In the genomic region with DNA sequence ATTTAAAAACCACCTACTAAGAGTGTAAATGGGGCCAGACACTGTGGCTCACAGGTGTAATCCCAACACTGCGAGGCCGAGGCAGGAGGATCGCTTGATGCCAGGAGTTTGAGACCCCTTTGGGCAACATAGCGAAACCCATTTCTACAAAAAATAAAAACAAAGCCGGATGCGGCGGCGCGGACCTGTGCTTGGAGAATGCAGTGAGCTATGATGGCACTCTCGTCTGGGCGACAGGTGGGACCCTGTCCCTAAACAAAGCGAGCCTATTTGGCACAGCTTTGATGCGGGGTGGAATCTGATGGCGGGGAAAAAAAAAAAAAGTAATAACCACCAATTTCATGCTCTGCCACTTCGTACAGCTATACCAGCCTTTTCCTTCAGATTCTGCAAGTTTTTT, we compare ENCODE assay signal across 8 cellular contexts. TPM values are rescaled to one million over a fixed set of nuclear protein-coding genes. Genes with fewer than 3 reads are reported as not detected.
DNase-seq lines count a peak whose midpoint lies in the region; ATAC-seq and TF ChIP-seq lines count a peak whose summit lies in the region.

No MANE protein-coding gene starts in this region.

- no peak overlapping the region for H2AFZ ChIP-seq in parathyroid adenoma

- H3K27me3 ChIP-seq in GM06990 (replicated peaks; ENCODE audit: control insufficient read depth, insufficient read depth, low read length) = no peaks in the 10 kb centered on the region
- H3K27me3 ChIP-seq in parathyroid adenoma (ENCODE audit: control insufficient read depth, insufficient read depth, low read length) = no peaks in the 10 kb centered on the region

- no peak overlapping the region for H3K9ac ChIP-seq in parathyroid adenoma

- peaks cover 2% of the 10 kb centered on the region for H3K4me1 ChIP-seq in parathyroid adenoma

- DNase-seq in GM06990 (ENCODE audit: extremely low read depth, insufficient read length) (no peak), T-helper 17 cell (no peak), epithelial cell of esophagus (ENCODE audit: low read depth) (no peak), GM13976 (ENCODE audit: low spot score) (no peak), GOT3 (lab: John Stamatoyannopoulos, UW) (no peak)

- in situ Hi-C loops in GM13976 (cut with MboI; ENCODE audit: low sequenced_read_pairs, unreplicated experiment) = no loop called here

- H3K36me3 ChIP-seq in GM06990 (ENCODE audit: control insufficient read depth, insufficient read depth, low read length) = peaks cover 6% of the 10 kb centered on the region
- no peaks in the 10 kb centered on the region for H3K36me3 ChIP-seq in parathyroid adenoma (ENCODE audit: control insufficient read depth, insufficient read depth, low read length)

- H3K9me3 ChIP-seq in T-helper 17 cell (ENCODE audit: control insufficient read depth, low read length, poor library complexity, severe bottlenecking) (no peaks in the 10 kb centered on the region), parathyroid adenoma (ENCODE audit: control insufficient read depth, low read length) (no peaks in the 10 kb centered on the region)

- peak overlapping the region; percentile 98 for H3K4me3 Mint-ChIP-seq in T-helper 17 cell

- no peak for TF ChIP-seq CTCF in GM06990 (IDR thresholded peaks at IDR 0.05; ENCODE audit: insufficient read depth, low read length, poor library complexity, severe bottlenecking)
- TF ChIP-seq CTCF in epithelial cell of esophagus (IDR thresholded peaks at IDR 0.05; ENCODE audit: insufficient read depth, low read depth, low read length, missing control alignments) = no peak
- TF ChIP-seq CTCF in parathyroid adenoma (IDR thresholded peaks at IDR 0.05) = no peak
- no peak for TF ChIP-seq CTCF in GM13976 (IDR thresholded peaks at IDR 0.05; ENCODE audit: borderline replicate concordance, control extremely low read depth, extremely low read depth, insufficient read depth, missing control alignments)

- H3K4me3 ChIP-seq in GM06990 (replicated peaks; ENCODE audit: low read depth, low read length) = peak overlapping the region; percentile 99
- peak overlapping the region; percentile 80 for H3K4me3 ChIP-seq in epithelial cell of esophagus (ENCODE audit: low read length)
- peak overlapping the region; percentile 79 for H3K4me3 ChIP-seq in parathyroid adenoma (ENCODE audit: low read depth, low read length)

- peaks cover 43% of the 10 kb centered on the region for H3K4me1 Mint-ChIP-seq in T-helper 17 cell

- H3K27ac ChIP-seq in parathyroid adenoma = no peak overlapping the region

- ATAC-seq in T-helper 17 cell = no peak
- ATAC-seq in HG03280 (IDR thresholded peaks at IDR 0.05; ENCODE audit: unreplicated experiment) = no peak
- ATAC-seq in GM18520 (IDR thresholded peaks at IDR 0.05; ENCODE audit: unreplicated experiment) = no peak

- H3K36me3 Mint-ChIP-seq in T-helper 17 cell (ENCODE audit: low read depth) = peaks cover 2% of the 10 kb centered on the region

- H3K27me3 Mint-ChIP-seq in T-helper 17 cell = no peaks in the 10 kb centered on the region

- H3K79me2 ChIP-seq in parathyroid adenoma = peaks cover 39% of the 10 kb centered on the region

- H3K4me2 ChIP-seq in parathyroid adenoma (ENCODE audit: low read length) = peak overlapping the region; percentile 83

- H3K27ac Mint-ChIP-seq in T-helper 17 cell = peak overlapping the region; percentile 97

RNA-seq across cellular contexts. Expression of a gene that starts 1.1 kb away (rescaled TPM):
- total RNA-seq in T-helper 17 cell = 100 to 1,000 TPM; 195 to 196 TPM

RNA-seq across cellular contexts. Expression of a gene that starts 2.0 kb away (rescaled TPM):
- total RNA-seq in T-helper 17 cell = 10 to 100 TPM; 23.2 to 24.9 TPM

RNA-seq across cellular contexts. Expression of a gene that starts 11.8 kb away (rescaled TPM):
- total RNA-seq in T-helper 17 cell = 1 to 10 TPM in 1 of 2 donors, not detected in 1; 1.2 TPM

RNA-seq across cellular contexts. Expression of a gene that starts 26.4 kb away (rescaled TPM):
- total RNA-seq in T-helper 17 cell = 10 to 100 TPM; 26.9 to 34.6 TPM
